13 cellular contexts compared by ENCODE assay signal in genomic region chr1:225423518-225423855, GRCh38. TPM values are rescaled to one million over a fixed set of nuclear protein-coding genes. Genes with fewer than 3 reads are reported as not detected.
DNase-seq lines count a peak whose midpoint lies in the region; ATAC-seq, FAIRE-seq and TF ChIP-seq lines count a peak whose summit lies in the region.
"Had no signal": no experiment of that assay in that cellular context is flagged by ENCODE, and none has a peak within 500 bp of the region (broad histone marks: within the 10 kb centered on the region; RNA-seq: fewer than 3 reads in every experiment).

No MANE protein-coding gene starts in this region.

- TF ChIP-seq CTCF in GM12878 (IDR thresholded peaks at IDR 0.05 in 2 of 3, conservative IDR thresholded peaks at IDR 0.05 in 1 of 3; ENCODE audit: control insufficient read depth in 2 of 3, extremely low read depth in 1 of 3, insufficient read depth in 1 of 3, low read depth in 3 of 3, low read length in 3 of 3) (no peak), neutrophil (IDR thresholded peaks at IDR 0.05) (no peak), MM.1S (IDR thresholded peaks at IDR 0.05; ENCODE audit: low read length) (no peak)

- H3K9ac ChIP-seq in GM12878 (ENCODE audit: control insufficient read depth, insufficient read depth, low read length): no peak overlapping the region
- H3K9ac ChIP-seq in MM.1S (ENCODE audit: low read length): no peak overlapping the region

- peaks cover 9% of the 10 kb centered on the region for H3F3A ChIP-seq in MM.1S (ENCODE audit: insufficient read depth, low read length)

- H3K9me3 ChIP-seq in GM12878 (replicated peaks; ENCODE audit: control insufficient read depth, insufficient read depth, low read length) (no peaks in the 10 kb centered on the region), neutrophil (no peaks in the 10 kb centered on the region), MM.1S (replicated peaks; ENCODE audit: insufficient read depth, low read length) (no peaks in the 10 kb centered on the region)
- H3K9me3 ChIP-seq: adrenal gland had no signal

- SMC1A ChIA-PET in GM12878 (lab: Charles Lee; ENCODE audit: uncharacterized antibody, unreplicated experiment): interaction anchor here (0.9 to 8.1 kb wide), 4 partner anchors 8 to 459 kb away, joined by 3 to 108 read pairs (median 6); no protein-coding TSS in a partner anchor

- no peak for TF ChIP-seq POLR2A in GM12878 (IDR thresholded peaks at IDR 0.05; ENCODE audit: low read depth, low read length)

- peak; percentile 40 for DNase-seq in NCI-H510A treated with DMSO at 0.1 percent for 48 hours (lab: John Stamatoyannopoulos, UW)
- no peak for DNase-seq in NCI-H510A (lab: John Stamatoyannopoulos, UW)
- DNase-seq in NCI-H1092 (lab: John Stamatoyannopoulos, UW): peak; percentile 62
- DNase-seq in GM12878 (ENCODE audit: low read depth, low spot score): no peak
- no peak for DNase-seq in MM.1S
- no peak for DNase-seq in GF-D8 (lab: John Stamatoyannopoulos, UW)
- no peak for DNase-seq in NCI-H1436 (lab: John Stamatoyannopoulos, UW)
- DNase-seq: adrenal gland, GOT3, MV-4-11 had no signal

- H3K4me1 ChIP-seq in GM12878 (ENCODE audit: control insufficient read depth, insufficient read depth, low read length) (peaks cover 16% of the 10 kb centered on the region), neutrophil (ENCODE audit: control insufficient read depth in 1 of 2, insufficient read depth in 1 of 2, low read depth in 1 of 2, low read length in 1 of 2) (peaks cover 64 to 88% of the 10 kb centered on the region in 2 experiments), MM.1S (ENCODE audit: low read length) (peaks cover 23% of the 10 kb centered on the region)

- H3K27me3 ChIP-seq in GM12878 (replicated peaks in 1 of 2; ENCODE audit: control insufficient read depth in 2 of 2, insufficient read depth in 2 of 2, low read length in 1 of 2) (no peaks in the 10 kb centered on the region), neutrophil (no peaks in the 10 kb centered on the region), MM.1S (replicated peaks; ENCODE audit: insufficient read depth, low read length) (no peaks in the 10 kb centered on the region)
- H3K27me3 ChIP-seq: adrenal gland had no signal

- TF ChIP-seq RAD21 in GM12878 (IDR thresholded peaks at IDR 0.05; ENCODE audit: insufficient read depth, low read depth, low read length): no peak

- TSS peak; percentile 7 for BruUV-seq in GM12878 (replicated peaks; lab: Mats Ljungman, UMichigan)

- 25% methylated on average over 2 of the region's 2 CpGs for WGBS in GM12878 (ENCODE audit: insufficient coverage, insufficient replicate concordance, low lambda C conversion rate, missing lambda C conversion rate)

- intact Hi-C loops in GM12878 (cut with micrococcal nuclease; ENCODE audit: unreplicated experiment): no loop called here

- H3K4me3 ChIP-seq in GM12878 (peak overlapping the region; percentile 80; the same call in 1 of the 2 replicates), neutrophil (ENCODE audit: low read depth in 1 of 2, low read length in 1 of 2) (peak overlapping the region; percentile 21 to 96), MM.1S (ENCODE audit: low read length) (no peak overlapping the region)
- H3K4me3 ChIP-seq: adrenal gland had no signal

- POLR2A ChIA-PET in GM12878 (lab: Charles Lee): interaction anchor here (0.7 to 1.4 kb wide), 4 partner anchors 10 to 576 kb away, joined by 3 read pairs; partner anchors contain the start of gene SDE2

- H3K27ac ChIP-seq in GM12878 (ENCODE audit: control insufficient read depth, insufficient read depth) (0 out of 2 replicates have a peak overlapping the region, but pooled peaks have one; percentile 7), neutrophil (peak overlapping the region; percentile 98), MM.1S (ENCODE audit: low read length) (no peak overlapping the region)
- H3K27ac ChIP-seq: adrenal gland had no signal

- no peak for FAIRE-seq in GM12878 (lab: Jason Lieb, UNC)
- FAIRE-seq: A204.1, endometrium had no signal

- H3K9me2 ChIP-seq in MM.1S (replicated peaks; ENCODE audit: insufficient read depth, low read length): no peaks in the 10 kb centered on the region

- RAD21 ChIA-PET in GM12878 (lab: Charles Lee; ENCODE audit: unreplicated experiment): interaction anchor here (1.0 to 1.7 kb wide), 3 partner anchors 20 to 44 kb away, joined by 3 to 5 read pairs (median 3); no protein-coding TSS in a partner anchor

- no peak for ATAC-seq in GM12878

- peak overlapping the region; percentile 99 for H3K4me2 ChIP-seq in GM12878 (ENCODE audit: control insufficient read depth, insufficient read depth)
- no peak overlapping the region for H3K4me2 ChIP-seq in MM.1S (ENCODE audit: low read depth, low read length)

- H3K36me3 ChIP-seq in GM12878 (ENCODE audit: control insufficient read depth in 2 of 2, insufficient read depth in 2 of 2, low read length in 1 of 2) (peaks cover 5 to 30% of the 10 kb centered on the region in 2 experiments), neutrophil (peaks cover 43% of the 10 kb centered on the region), MM.1S (replicated peaks; ENCODE audit: insufficient read depth, low read length) (peaks cover 22% of the 10 kb centered on the region)

- no peak for TF ChIP-seq EP300 in GM12878 (IDR thresholded peaks at IDR 0.05; ENCODE audit: borderline replicate concordance in 1 of 2, control insufficient read depth in 1 of 2, low read depth in 2 of 2, low read length in 2 of 2)

- peaks cover 7% of the 10 kb centered on the region; the same call in 1 of the 2 replicates for H4K20me1 ChIP-seq in GM12878 (ENCODE audit: control insufficient read depth, insufficient read depth)
- peaks cover 40% of the 10 kb centered on the region for H4K20me1 ChIP-seq in MM.1S (ENCODE audit: insufficient read depth, low read length)

- in situ Hi-C loops in GM12878 (cut with MboI): no loop called here

- H2AFZ ChIP-seq in GM12878 (ENCODE audit: control insufficient read depth, low read depth, low read length) (no peak overlapping the region), MM.1S (ENCODE audit: low read length) (no peak overlapping the region)

- CTCF ChIA-PET in GM12878 (lab: Yijun Ruan, JAX): interaction anchor here (0.6 to 3.7 kb wide), 6 partner anchors 18 to 118 kb away, joined by 3 to 42 read pairs (median 4); no protein-coding TSS in a partner anchor

- H3K79me2 ChIP-seq in GM12878 (ENCODE audit: control insufficient read depth, insufficient read depth, low read length) (peaks cover 73% of the 10 kb centered on the region), MM.1S (ENCODE audit: low read length) (peaks cover 94% of the 10 kb centered on the region)

TF ChIP-seq in GM12878, 131 proteins besides CTCF, POLR2A, EP300 and RAD21:
- TF ChIP-seq TBL1XR1 (IDR thresholded peaks at IDR 0.05; ENCODE audit: low read depth, low read length): no peak
- no peak for TF ChIP-seq SMAD5 (IDR thresholded peaks at IDR 0.05; ENCODE audit: low read depth)

RNA-seq across cellular contexts. Expression of gene LBR, which starts 4.4 kb away (rescaled TPM):
- total RNA-seq in GM12878 (2013; cell fraction: nucleolus; rRNA removed): 109 and 122 TPM in 2 replicates
- total RNA-seq in GM12878 (2014; rRNA removed) (98.7 and 119 TPM in 2 replicates), GM12878 (2014; rRNA removed; fragmentation: Illumina TruSeq; extraction: Trizol) (114 and 115 TPM in 2 replicates), GM12878 (2021) (121 and 122 TPM in 2 replicates)
- polyA plus RNA-seq in GM12878 (2011; ENCODE audit: low read depth): 23.2 TPM
- polyA plus RNA-seq in GM12878 (2011; rRNA removed) (107 and 150 TPM in 2 replicates), GM12878 (2014; fragmentation: Illumina TruSeq; extraction: Trizol) (113 and 134 TPM in 2 replicates), GM12878 (2014; fragmentation: Nextera tagmentation; extraction: Ambion mirVana) (100 to 1,000 TPM in 1 of 2 experiments, 10 to 100 TPM in 1; 81.8 to 120 TPM), GM12878 (2014; rRNA removed) (77.6 and 82.7 TPM in 2 replicates), GM12878 (2016; fragmentation: Nextera tagmentation; extraction: Ambion mirVana) (100 to 1,000 TPM; 169 to 178 TPM)
- 65.0 and 77.4 TPM in 2 replicates for polyA plus RNA-seq in GM12878 (2011; cell fraction: cytosol; rRNA removed)
- polyA plus RNA-seq in GM12878 (2011; cell fraction: nucleus; rRNA removed): 58.7 and 70.0 TPM in 2 replicates
- polyA plus RNA-seq in GM12878 (2012): 45.6 and 47.4 TPM in 2 replicates
- polyA minus RNA-seq in GM12878 (2011; rRNA and poly(A)+ RNA removed): 95.3 and 99.4 TPM in 2 replicates
- polyA minus RNA-seq in GM12878 (2011; cell fraction: cytosol; rRNA and poly(A)+ RNA removed): 31.2 and 33.1 TPM in 2 replicates
- 50.9 and 107 TPM in 2 replicates for polyA minus RNA-seq in GM12878 (2011; cell fraction: nucleus; rRNA and poly(A)+ RNA removed)

Comparison
In these comparisons a context has a peak if more than half of its experiments do, and no peak if none do; other contexts are left out.
1. DNase-seq: peak in NCI-H510A treated with DMSO at 0.1 percent for 48 hours (single experiment) and NCI-H1092 (single experiment); none in NCI-H510A (single experiment), GM12878 (single experiment), MM.1S (single experiment), GF-D8 (single experiment) and NCI-H1436 (single experiment).